15 cellular contexts compared by ENCODE assay signal in the genomic region with DNA sequence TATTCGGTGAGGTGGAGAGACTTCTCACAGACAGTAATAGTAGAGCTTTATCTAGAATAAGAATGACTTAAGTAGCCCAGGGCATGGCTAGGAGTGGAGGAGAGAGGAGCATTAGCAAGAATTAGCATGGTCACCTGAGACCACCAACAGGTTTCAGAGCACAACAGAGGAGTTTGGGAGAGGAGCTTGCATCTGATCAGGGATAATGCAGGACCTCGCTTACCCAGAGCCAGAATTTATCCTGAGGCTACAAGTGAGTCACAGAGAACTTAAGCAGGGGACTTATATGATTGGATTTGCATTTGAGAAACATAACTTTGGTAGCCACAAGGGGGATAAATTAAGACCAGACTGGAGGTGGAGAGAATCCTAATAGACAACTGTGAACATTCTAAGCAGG.
DNase-seq lines count a peak whose midpoint lies in the region; ATAC-seq, FAIRE-seq and TF ChIP-seq lines count a peak whose summit lies in the region.
"Had no signal": no experiment of that assay in that cellular context is flagged by ENCODE, and none has a peak within 500 bp of the region (broad histone marks: within the 10 kb centered on the region; RNA-seq: fewer than 3 reads in every experiment).

No MANE protein-coding gene starts in this region.

- H3K4me1 ChIP-seq in NT2/D1 (ENCODE audit: insufficient read depth, insufficient read length) (no peaks in the 10 kb centered on the region), H1 (replicated peaks in 1 of 4; ENCODE audit: control insufficient read depth in 3 of 4, insufficient read depth in 4 of 4, low read length in 3 of 4) (peaks cover 16 to 26% (median 21%) of the 10 kb centered on the region in 4 experiments)
- H3K4me1 ChIP-seq: body of pancreas, gastrocnemius medialis, psoas muscle had no signal

- no peak overlapping the region for H3K27ac ChIP-seq in H1 (ENCODE audit: low read depth, low read length)
- H3K27ac ChIP-seq: body of pancreas, gastrocnemius medialis, psoas muscle, VCaP had no signal

- H3K4me3 ChIP-seq in AG10803 (ENCODE audit: low read length) (no peak overlapping the region), NT2/D1 (ENCODE audit: insufficient read length, low read depth) (no peak overlapping the region), H1 (ENCODE audit: extremely low read depth in 1 of 4, insufficient read depth in 2 of 4, low read depth in 3 of 4, low read length in 4 of 4) (peak overlapping the region in 1 of 4 experiments; percentile 1; a peak in 1 of 8 replicates)
- H3K4me3 ChIP-seq: body of pancreas, gastrocnemius medialis, psoas muscle had no signal

- POLR2A ChIA-PET in H1 (lab: Charles Lee; ENCODE audit: partially characterized antibody), result interaction anchor here (1.0 kb wide), 1 partner anchor 12 kb away, joined by 4 read pairs; no protein-coding TSS in a partner anchor

- TF ChIP-seq POLR2A in H1 (IDR thresholded peaks at IDR 0.05; ENCODE audit: control extremely low read depth in 1 of 2, low read depth in 2 of 2, low read length in 2 of 2), result no peak

- DNase-seq in AG10803 (ENCODE audit: low read depth) (no peak), NT2/D1 (ENCODE audit: low read depth, low spot score) (peak; percentile 85), H1 (ENCODE audit: low read depth in 1 of 2, low spot score in 2 of 2) (peak in 1 of 2 experiments; percentile 47), iPS DF 4.7 (ENCODE audit: extremely low read depth, low spot score) (peak; percentile 30), NCI-H2081 (lab: John Stamatoyannopoulos, UW) (no peak), inferior parietal cortex (ENCODE audit: extremely low spot score) (no peak)
- DNase-seq: activated T-cell treated with anti-CD3 and anti-CD28 coated beads, Interleukin-2, amount 50 U/mL, for 4 hours; body of pancreas; gastrocnemius medialis; NCI-H2029 treated with DMSO at 0.1 percent for 48 hours; psoas muscle had no signal

- H4K91ac ChIP-seq in H1 (replicated peaks; ENCODE audit: insufficient read length, low read length), result no peak overlapping the region

- no peak overlapping the region for H2BK12ac ChIP-seq in H1 (ENCODE audit: low read depth, low read length)

- H2BK15ac ChIP-seq in H1 (ENCODE audit: low read length), result no peak overlapping the region

- H3K18ac ChIP-seq in H1 (ENCODE audit: extremely low read depth, low read length), result no peak overlapping the region

- no peak overlapping the region for H4K8ac ChIP-seq in H1 (ENCODE audit: extremely low read depth, insufficient read depth, low read length)

- no peak overlapping the region for H3K56ac ChIP-seq in H1 (replicated peaks; ENCODE audit: insufficient read length, low read depth, low read length)

- no peak overlapping the region for H2BK20ac ChIP-seq in H1 (ENCODE audit: low read length)

- H2BK120ac ChIP-seq in H1 (replicated peaks; ENCODE audit: low read depth, low read length), result no peak overlapping the region

- CTCF ChIA-PET in H1 (lab: Charles Lee; ENCODE audit: partially characterized antibody), result interaction anchor here (1.3 to 1.7 kb wide), 5 partner anchors 10 to 407 kb away, joined by 3 to 7 read pairs (median 4); no protein-coding TSS in a partner anchor

- no peak overlapping the region for H4K5ac ChIP-seq in H1 (ENCODE audit: insufficient read length, low read depth, low read length)

- peak; percentile 28; the same call in 1 of the 2 replicates for TF ChIP-seq CTCF in AG10803 (conservative IDR thresholded peaks at IDR 0.05; ENCODE audit: low read length)
- TF ChIP-seq CTCF in H1 (IDR thresholded peaks at IDR 0.05; ENCODE audit: control extremely low read depth in 1 of 3, insufficient read depth in 1 of 3, low read depth in 1 of 3, low read length in 3 of 3), result no peak

- no peaks in the 10 kb centered on the region for H4K20me1 ChIP-seq in H1 (replicated peaks in 1 of 2; ENCODE audit: control insufficient read depth in 1 of 2, insufficient read depth in 2 of 2, low read length in 2 of 2)

- H3K9ac ChIP-seq in NT2/D1 (ENCODE audit: insufficient read length, low read depth) (no peak overlapping the region), H1 (replicated peaks in 1 of 4; ENCODE audit: extremely low read depth in 1 of 4, low read depth in 3 of 4, low read length in 3 of 4) (no peak overlapping the region)

- no peak overlapping the region for H2AFZ ChIP-seq in H1 (ENCODE audit: low read length)

- no peak overlapping the region for H3K4ac ChIP-seq in H1 (replicated peaks; ENCODE audit: insufficient read length, low read depth, low read length)

- H3K36me3 ChIP-seq in NT2/D1 (ENCODE audit: insufficient read depth, insufficient read length, low read length) (no peaks in the 10 kb centered on the region), H1 (ENCODE audit: control insufficient read depth in 2 of 4, insufficient read depth in 4 of 4, low read length in 3 of 4) (no peaks in the 10 kb centered on the region)
- H3K36me3 ChIP-seq: gastrocnemius medialis had no signal

- peak; percentile 75 for FAIRE-seq in H1 (lab: Jason Lieb, UNC)

- TF ChIP-seq RAD21 in H1 (IDR thresholded peaks at IDR 0.05 in 1 of 2, conservative IDR thresholded peaks at IDR 0.05 in 1 of 2; ENCODE audit: low read depth in 2 of 2, low read length in 2 of 2), result no peak

- no peak overlapping the region for H2BK5ac ChIP-seq in H1 (ENCODE audit: low read depth, low read length)

- no peak for TF ChIP-seq EP300 in H1 (IDR thresholded peaks at IDR 0.05; ENCODE audit: borderline replicate concordance in 1 of 2, low read depth in 2 of 2, low read length in 2 of 2)

- no peaks in the 10 kb centered on the region for H3K23me2 ChIP-seq in H1 (ENCODE audit: low read depth, low read length)

- no peaks in the 10 kb centered on the region for H3K79me1 ChIP-seq in H1 (ENCODE audit: low read depth, low read length)

- no peak overlapping the region for H3K23ac ChIP-seq in H1 (ENCODE audit: insufficient read length)

- ATAC-seq in GM18861 (IDR thresholded peaks at IDR 0.05; ENCODE audit: unreplicated experiment) (no peak), HG03196 (IDR thresholded peaks at IDR 0.05; ENCODE audit: unreplicated experiment) (no peak)
- ATAC-seq: activated T-cell treated with anti-CD3 and anti-CD28 coated beads, Interleukin-2, amount 50 U/mL, for 4 hours; body of pancreas; gastrocnemius medialis; Panc1; psoas muscle had no signal

- peak overlapping the region; percentile 18 to 67; a peak in 2 of 4 replicates for H3K4me2 ChIP-seq in H1 (ENCODE audit: insufficient read depth in 1 of 2, low read depth in 2 of 2, low read length in 2 of 2)

- H3K9me3 ChIP-seq in NT2/D1 (ENCODE audit: insufficient read depth, low read length), result no peaks in the 10 kb centered on the region
- no peaks in the 10 kb centered on the region; a peak in 1 of 4 replicates for H3K9me3 ChIP-seq in H1 (ENCODE audit: insufficient read depth in 2 of 2, low read depth in 1 of 2, low read length in 1 of 2)
- H3K9me3 ChIP-seq: body of pancreas, gastrocnemius medialis, psoas muscle had no signal

- no peak overlapping the region for H2AK5ac ChIP-seq in H1 (ENCODE audit: low read depth, low read length)

- H3K79me2 ChIP-seq in H1 (ENCODE audit: control insufficient read depth in 1 of 2, insufficient read depth in 2 of 2, low read length in 2 of 2), result no peaks in the 10 kb centered on the region

- no peak overlapping the region for H3K14ac ChIP-seq in H1 (ENCODE audit: insufficient read length)

- WGBS in H1 (ENCODE audit: extremely low coverage in 1 of 2, insufficient coverage in 1 of 2, insufficient read length in 1 of 2, insufficient replicate concordance in 2 of 2, low coverage in 1 of 2, low lambda C conversion rate in 2 of 2, missing lambda C conversion rate in 1 of 2), 2 experiments, result 32% methylated on average over 2 of the region's 2 CpGs; no CpG with 5 or more reads in 1 of the 2 experiments

- H3K27me3 ChIP-seq in NT2/D1 (ENCODE audit: insufficient read depth, insufficient read length), result no peaks in the 10 kb centered on the region
- peaks cover 4 to 26% (median 21%) of the 10 kb centered on the region in 4 experiments for H3K27me3 ChIP-seq in H1 (replicated peaks in 1 of 4; ENCODE audit: control insufficient read depth in 3 of 4, extremely low read depth in 1 of 4, insufficient read depth in 3 of 4, low read length in 3 of 4)
- H3K27me3 ChIP-seq: body of pancreas had no signal

TF ChIP-seq in H1, 55 proteins besides CTCF, POLR2A, EP300 and RAD21:
- TF ChIP-seq CHD1 (IDR thresholded peaks at IDR 0.05; ENCODE audit: low read depth, low read length), result no peak
- TF ChIP-seq TAF7 (optimal IDR thresholded peaks at IDR 0.05; ENCODE audit: borderline replicate concordance, low read depth, low read length), result no peak
- no peak for TF ChIP-seq SIRT6 (IDR thresholded peaks at IDR 0.05; ENCODE audit: low read length)
- TF ChIP-seq ZNF274 (IDR thresholded peaks at IDR 0.05; ENCODE audit: borderline replicate concordance, extremely low read depth, low read length), result no peak
- no peak for TF ChIP-seq POLR2AphosphoS5 (IDR thresholded peaks at IDR 0.05; ENCODE audit: low read depth, low read length)
- no peak for TF ChIP-seq CBX8 (IDR thresholded peaks at IDR 0.05; ENCODE audit: borderline replicate concordance, low read depth, low read length)
- TF ChIP-seq BACH1 (IDR thresholded peaks at IDR 0.05; ENCODE audit: low read length), result no peak
- no peak for TF ChIP-seq KDM5A (IDR thresholded peaks at IDR 0.05; ENCODE audit: low read length)
- no peak for TF ChIP-seq POU5F1 (IDR thresholded peaks at IDR 0.05; ENCODE audit: low read depth, low read length)
- no peak for TF ChIP-seq TAF1 (IDR thresholded peaks at IDR 0.05; ENCODE audit: low read depth, low read length)
- TF ChIP-seq SRF (IDR thresholded peaks at IDR 0.05; ENCODE audit: low read depth, low read length), result no peak

Comparison
In these comparisons a context has a peak if more than half of its experiments do, and no peak if none do; other contexts are left out.
1. DNase-seq: peak in NT2/D1 (single experiment) and iPS DF 4.7 (single experiment); none in AG10803 (single experiment), NCI-H2081 (0 of 2) and inferior parietal cortex (single experiment).